19 cellular contexts compared by ENCODE assay signal in the genomic region with DNA sequence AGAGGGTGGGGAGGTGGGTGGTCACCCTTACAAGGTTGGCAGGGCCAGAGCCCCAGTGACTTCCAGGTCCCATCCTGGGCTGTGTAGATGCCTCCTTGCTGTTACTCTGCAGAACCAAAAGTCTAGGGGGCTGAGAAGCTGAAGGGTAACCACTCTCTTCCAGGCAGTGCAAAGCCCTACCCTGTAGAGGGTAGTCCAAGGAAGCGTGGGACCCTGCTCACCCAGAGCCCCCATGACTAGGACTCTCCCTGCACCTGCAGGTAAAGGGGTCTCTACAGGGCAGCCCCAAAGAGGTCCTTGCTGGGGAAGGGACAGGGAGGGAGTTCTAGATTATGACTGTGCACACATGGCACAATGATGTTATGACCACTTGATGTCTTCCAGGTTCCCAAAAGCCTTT. TPM values are rescaled to one million over a fixed set of nuclear protein-coding genes. Genes with fewer than 3 reads are reported as not detected.
"Had no signal": no experiment of that assay in that cellular context is flagged by ENCODE, and none has a peak within 500 bp of the region (broad histone marks: within the 10 kb centered on the region; RNA-seq: fewer than 3 reads in every experiment).

No MANE protein-coding gene starts in this region.

- H3K27me3 ChIP-seq: ascending aorta, tibial artery had no signal

- ATAC-seq: activated naive CD8-positive, alpha-beta T cell treated with anti-CD3 and anti-CD28 coated beads, Interleukin-2, amount 50 U/mL, for 24 hours; psoas muscle; right cardiac atrium; WTC11 had no signal

- DNase-seq: activated CD4-positive, alpha-beta T cell treated with anti-CD3 and anti-CD28 coated beads for 4 hours; activated CD8-positive, alpha-beta memory T cell treated with anti-CD3 and anti-CD28 coated beads, Interleukin-2, amount 50 U/mL, for 48 hours; activated naive CD8-positive, alpha-beta T cell treated with anti-CD3 and anti-CD28 coated beads, Interleukin-2, amount 50 U/mL, for 24 hours; cerebellar nuclear complex; effector CD8-positive, alpha-beta T cell; immature natural killer cell; kidney glomerular epithelial cell; left ventricle myocardium inferior; psoas muscle; right cardiac atrium; small intestine; stimulated activated CD4-positive, alpha-beta T cell treated with anti-CD3 and anti-CD28 coated beads, Interleukin-4, amount 100 ng/mL, for 1 hour had no signal

- H3K27me3 Mint-ChIP-seq: activated naive CD8-positive, alpha-beta T cell treated with anti-CD3 and anti-CD28 coated beads, Interleukin-2, amount 50 U/mL, for 24 hours had no signal

- H3K4me1 Mint-ChIP-seq: WTC11 had no signal

- H3K4me3 Mint-ChIP-seq: activated naive CD8-positive, alpha-beta T cell treated with anti-CD3 and anti-CD28 coated beads, Interleukin-2, amount 50 U/mL, for 24 hours; neural crest cell; stimulated activated effector memory CD8-positive, alpha-beta T cell treated with anti-CD3 and anti-CD28 coated beads, Interleukin-12 subunit alpha, Interleukin-12 subunit beta, amount 100 ng/mL, for 72 hours; WTC11 had no signal

- H3K9me3 ChIP-seq: ascending aorta, left ventricle myocardium inferior, psoas muscle, tibial artery had no signal

- H3K9me3 Mint-ChIP-seq: activated naive CD8-positive, alpha-beta T cell treated with anti-CD3 and anti-CD28 coated beads, Interleukin-2, amount 50 U/mL, for 24 hours; immature natural killer cell; neural crest cell; stimulated activated effector memory CD8-positive, alpha-beta T cell treated with anti-CD3 and anti-CD28 coated beads, Interleukin-12 subunit alpha, Interleukin-12 subunit beta, amount 100 ng/mL, for 72 hours; WTC11 had no signal

- H3K27ac Mint-ChIP-seq: WTC11 had no signal

- H3K27ac ChIP-seq: ascending aorta, left ventricle myocardium inferior, psoas muscle, tibial artery had no signal

- H3K4me3 ChIP-seq: ascending aorta, left ventricle myocardium inferior, psoas muscle, tibial artery had no signal

RNA-seq across cellular contexts. Expression of gene GHRL, which starts 14.2 kb away (rescaled TPM):
- total RNA-seq: ascending aorta, fibroblast of villous mesenchyme, right cardiac atrium, SK-MEL-5 had no signal
